In genomic region chr6:133697666-133698065, GRCh38 we compare ENCODE assay signal across 21 cellular contexts.
DNase-seq lines count a peak whose midpoint lies in the region; ATAC-seq and TF ChIP-seq lines count a peak whose summit lies in the region.
"Had no signal": no experiment of that assay in that cellular context is flagged by ENCODE, and none has a peak within 500 bp of the region (broad histone marks: within the 10 kb centered on the region; RNA-seq: fewer than 3 reads in every experiment).

No MANE protein-coding gene starts in this region.

- H2AFZ ChIP-seq in fibroblast of lung (ENCODE audit: low read length), result no peak overlapping the region

- no peaks in the 10 kb centered on the region for H4K20me1 ChIP-seq in fibroblast of lung (ENCODE audit: control insufficient read depth, extremely low read depth, insufficient read depth, low read length)

- no peak overlapping the region for H3K27ac Mint-ChIP-seq in T-cell
- H3K27ac Mint-ChIP-seq: activated T-cell treated with anti-CD3 and anti-CD28 coated beads, Interleukin-2, amount 50 U/mL, for 72 hours; stimulated activated memory B cell treated with anti-CD40 and anti-IgM and Interleukin-4, amounts not matched to agents 10 μg/mL and 1 μg/mL and 100 μg/mL, for 72 hours had no signal

- H3K27me3 ChIP-seq in heart right ventricle (no peaks in the 10 kb centered on the region), fibroblast of lung (ENCODE audit: control insufficient read depth, insufficient read depth, low read length) (no peaks in the 10 kb centered on the region)
- H3K27me3 ChIP-seq: spleen had no signal

- H3K36me3 Mint-ChIP-seq in T-cell, result no peaks in the 10 kb centered on the region
- H3K36me3 Mint-ChIP-seq: stimulated activated memory B cell treated with anti-CD40 and anti-IgM and Interleukin-4, amounts not matched to agents 10 μg/mL and 1 μg/mL and 100 μg/mL, for 72 hours had no signal

- TF ChIP-seq CTCF in heart right ventricle (IDR thresholded peaks at IDR 0.05), result no peak
- no peak for TF ChIP-seq CTCF in fibroblast of lung (conservative IDR thresholded peaks at IDR 0.05 in 1 of 2, IDR thresholded peaks at IDR 0.05 in 1 of 2; ENCODE audit: low read depth in 1 of 2, low read length in 2 of 2)

- POLR2A ChIA-PET in T-cell (lab: Charles Lee), result interaction anchor here in 1 of 2 donors (0.7 kb wide), 1 partner anchor 11 kb away, joined by 3 read pairs; no protein-coding TSS in a partner anchor

- H3K4me2 ChIP-seq in fibroblast of lung (ENCODE audit: extremely low read depth, insufficient read depth, low read length), result no peak overlapping the region

- H3K9me3 ChIP-seq in heart right ventricle, result peaks cover 0 to 11% (median 0%) of the 10 kb centered on the region in 11 donors
- no peaks in the 10 kb centered on the region for H3K9me3 ChIP-seq in fibroblast of lung (ENCODE audit: control insufficient read depth, insufficient read depth, low read depth, low read length)

- DNase-seq in left ventricle myocardium superior (no peak), heart right ventricle (no peak), NCI-H82 (lab: John Stamatoyannopoulos, UW) (peak; percentile 70), fibroblast of lung (ENCODE audit: low read depth in 2 of 2) (peak; percentile 52 to 56), globus pallidus (ENCODE audit: low spot score) (no peak), medulla oblongata (ENCODE audit: extremely low spot score) (no peak), T-cell (no peak), KG1 (lab: John Stamatoyannopoulos, UW) (no peak)
- DNase-seq: ACHN; activated CD4-positive, alpha-beta T cell treated with anti-CD3 and anti-CD28 coated beads, Interleukin-2, amount 50 U/mL, for 4 hours; activated T-cell treated with anti-CD3 and anti-CD28 coated beads, Interleukin-2, amount 50 U/mL, for 72 hours; cortex of kidney; KBM-7; left cardiac atrium; NCI-H1436 treated with DMSO at 0.1 percent for 48 hours; NCI-H526 treated with DMSO at 0.1 percent for 48 hours; spleen had no signal

- H3K27ac ChIP-seq in heart right ventricle (no peak overlapping the region), fibroblast of lung (ENCODE audit: insufficient read depth, low read length) (no peak overlapping the region)
- H3K27ac ChIP-seq: spleen had no signal

- no peaks in the 10 kb centered on the region for H3K4me1 Mint-ChIP-seq in T-cell
- H3K4me1 Mint-ChIP-seq: stimulated activated memory B cell treated with anti-CD40 and anti-IgM and Interleukin-4, amounts not matched to agents 10 μg/mL and 1 μg/mL and 100 μg/mL, for 72 hours had no signal

- 58 to 59% methylated on average over 1 of the region's 1 CpG for WGBS in heart right ventricle, 2 donors

- peaks cover 8 to 11% (median 9%) of the 10 kb centered on the region in 3 donors for H3K9me3 Mint-ChIP-seq in T-cell

- H3K36me3 ChIP-seq in heart right ventricle (no peaks in the 10 kb centered on the region), fibroblast of lung (ENCODE audit: control insufficient read depth, insufficient read depth, low read length) (no peaks in the 10 kb centered on the region)
- H3K36me3 ChIP-seq: spleen had no signal

- CTCF ChIA-PET in T-cell (lab: Charles Lee), result no interaction called here

- H3K4me1 ChIP-seq in heart right ventricle (peaks cover 0 to 5% (median 0%) of the 10 kb centered on the region in 9 donors), fibroblast of lung (ENCODE audit: control insufficient read depth, extremely low read depth, insufficient read depth, low read length) (no peaks in the 10 kb centered on the region)
- H3K4me1 ChIP-seq: spleen had no signal

- intact Hi-C loops in left ventricle myocardium superior (cut with micrococcal nuclease) (no loop called here), heart right ventricle (cut with DNase I) (no loop called here)

- H3K9ac ChIP-seq in fibroblast of lung (ENCODE audit: insufficient read depth, low read length), result no peak overlapping the region

- H3K4me3 Mint-ChIP-seq in T-cell, result no peak overlapping the region
- H3K4me3 Mint-ChIP-seq: activated T-cell treated with anti-CD3 and anti-CD28 coated beads, Interleukin-2, amount 50 U/mL, for 72 hours; stimulated activated memory B cell treated with anti-CD40 and anti-IgM and Interleukin-4, amounts not matched to agents 10 μg/mL and 1 μg/mL and 100 μg/mL, for 72 hours had no signal

- no peaks in the 10 kb centered on the region for H3K79me2 ChIP-seq in fibroblast of lung (ENCODE audit: control insufficient read depth, insufficient read depth, low read length)

- H3K27me3 Mint-ChIP-seq in T-cell, result peaks cover 0 to 10% of the 10 kb centered on the region in 2 donors
- H3K27me3 Mint-ChIP-seq: stimulated activated memory B cell treated with anti-CD40 and anti-IgM and Interleukin-4, amounts not matched to agents 10 μg/mL and 1 μg/mL and 100 μg/mL, for 72 hours had no signal

- H3K4me3 ChIP-seq in heart right ventricle, result no peak overlapping the region
- H3K4me3 ChIP-seq in fibroblast of lung (replicated peaks in 1 of 4; ENCODE audit: control extremely low read depth in 1 of 4, insufficient read depth in 1 of 4, low read depth in 3 of 4, low read length in 4 of 4), result no peak overlapping the region
- H3K4me3 ChIP-seq: GM12878, spleen had no signal

- ATAC-seq in left ventricle myocardium superior (peak; percentile 11), heart right ventricle (no peak), T-cell (replicated peaks in 1 of 4) (no peak)
- ATAC-seq: activated T-cell treated with anti-CD3 and anti-CD28 coated beads, Interleukin-2, amount 50 U/mL, for 72 hours; GM12878; HCT116; left cardiac atrium; Panc1; stimulated activated memory B cell treated with anti-CD40 and anti-IgM and Interleukin-4, amounts not matched to agents 10 μg/mL and 1 μg/mL and 100 μg/mL, for 72 hours had no signal

Comparison
In these comparisons a context has a peak if more than half of its experiments do, and no peak if none do; other contexts are left out.
1. DNase-seq: peak in NCI-H82 (single experiment) and fibroblast of lung (2 of 2); none in left ventricle myocardium superior (single experiment), heart right ventricle (0 of 2), globus pallidus (single experiment), medulla oblongata (single experiment), T-cell (0 of 34) and KG1 (single experiment).